8 cellular contexts compared by ENCODE assay signal in genomic region chr10:60139798-60140566, GRCh38.
A peak's percentile ranks its signal among the peaks of the same experiment; 100 is the strongest.
DNase-seq lines count a peak whose midpoint lies in the region; ATAC-seq, FAIRE-seq and TF ChIP-seq lines count a peak whose summit lies in the region.
"Had no signal": no experiment of that assay in that cellular context is flagged by ENCODE, and none has a peak within 500 bp of the region (broad histone marks: within the 10 kb centered on the region; RNA-seq: fewer than 3 reads in every experiment).

No MANE protein-coding gene starts in this region.

- no peaks in the 10 kb centered on the region for H3K9me3 ChIP-seq in small intestine (ENCODE audit: control insufficient read depth, low read depth)

- H3K4me3 ChIP-seq in GM23338 (peak overlapping the region; percentile 48), iPS-11a (ENCODE audit: low read depth, low read length) (peak overlapping the region; percentile 88), small intestine (ENCODE audit: low read depth in 1 of 2, low read length in 2 of 2) (peak overlapping the region in 1 of 2 donors; percentile 32)

- H3K4me2 ChIP-seq in GM23338 = peak overlapping the region; percentile 69

- H3K27ac ChIP-seq in GM23338 (ENCODE audit: low read depth) = peak overlapping the region; percentile 94
- H3K27ac ChIP-seq in small intestine (ENCODE audit: low read depth in 1 of 2, low read length in 1 of 2) = peak overlapping the region; percentile 31 to 71

- H3K4me1 ChIP-seq in GM23338 (ENCODE audit: insufficient read depth) (peaks cover 18% of the 10 kb centered on the region), small intestine (ENCODE audit: control insufficient read depth in 2 of 2, insufficient read depth in 1 of 2, low read depth in 1 of 2, low read length in 1 of 2) (peaks cover 0 to 4% of the 10 kb centered on the region in 2 donors)

- H3K27me3 Mint-ChIP-seq in GM23338 (ENCODE audit: insufficient read depth, low read depth, poor library complexity) = no peaks in the 10 kb centered on the region

- no peak overlapping the region for H3K4me3 Mint-ChIP-seq in GM23338

- WGBS in small intestine, 3 donors = 33 to 50% (median 47%) methylated on average over 8 of the region's 8 CpGs

- peaks cover 19% of the 10 kb centered on the region for H3K4me1 Mint-ChIP-seq in GM23338

- H4K20me1 ChIP-seq in GM23338 (replicated peaks; ENCODE audit: insufficient read depth) = no peaks in the 10 kb centered on the region

- no peaks in the 10 kb centered on the region for H3K9me2 ChIP-seq in GM23338 (ENCODE audit: insufficient read depth)

- no peak for TF ChIP-seq CTCF in GM23338 (conservative IDR thresholded peaks at IDR 0.05; ENCODE audit: low read depth in 2 of 2)

- H3K27me3 ChIP-seq in GM23338 (ENCODE audit: insufficient read depth) (no peaks in the 10 kb centered on the region), small intestine (ENCODE audit: control insufficient read depth in 2 of 2, insufficient read depth in 2 of 2, low read length in 2 of 2) (no peaks in the 10 kb centered on the region)

- no peak overlapping the region for H3K27ac Mint-ChIP-seq in GM23338

- ATAC-seq in GM23338 (peak; percentile 25), SK-N-SH treated with all-trans-retinoic acid at 6 μM for 48 hours (peak; percentile 69), HG03354 (IDR thresholded peaks at IDR 0.05; ENCODE audit: poor library complexity, severe bottlenecking, unreplicated experiment) (no peak)

- peaks cover 18% of the 10 kb centered on the region for H3K79me2 ChIP-seq in GM23338 (replicated peaks; ENCODE audit: insufficient read depth)

- no peaks in the 10 kb centered on the region for H3K9me3 Mint-ChIP-seq in GM23338

- H2AFZ ChIP-seq in GM23338 = no peak overlapping the region

- DNase-seq in GM23338 (ENCODE audit: low spot score) (peak; percentile 93), small intestine (peak; percentile 58), medulla oblongata (ENCODE audit: extremely low spot score) (no peak), NCI-H1092 treated with DMSO at 0.1 percent for 48 hours (lab: John Stamatoyannopoulos, UW) (no peak)

- H3F3A ChIP-seq in GM23338 (replicated peaks; ENCODE audit: low read depth) = no peaks in the 10 kb centered on the region

- no peak for FAIRE-seq in small intestine (lab: Jason Lieb, UNC)
- FAIRE-seq: frontal cortex had no signal

- no peaks in the 10 kb centered on the region; the same call in 2 of the 3 replicates for H3K36me3 Mint-ChIP-seq in GM23338 (ENCODE audit: low read depth)

- no peaks in the 10 kb centered on the region for H3K36me3 ChIP-seq in GM23338 (ENCODE audit: insufficient read depth)
- H3K36me3 ChIP-seq in small intestine (ENCODE audit: control insufficient read depth in 2 of 2, insufficient read depth in 2 of 2, low read length in 2 of 2) = no peaks in the 10 kb centered on the region

TF ChIP-seq in GM23338, 12 proteins besides CTCF, POLR2A, EP300 and RAD21:
- peak; percentile 81 for TF ChIP-seq CREB1 (CRISPR knock-in tag; IDR thresholded peaks at IDR 0.05; ENCODE audit: low read depth)
- TF ChIP-seq ETS1 (IDR thresholded peaks at IDR 0.05) = no peak
TF ChIP-seq in GM23338: peak in this region for 1.

TF ChIP-seq in SK-N-SH treated with all-trans-retinoic acid at 6 μM for 48 hours, 23 proteins besides CTCF, POLR2A, EP300 and RAD21:
- TF ChIP-seq ZNF565 (CRISPR knock-in tag; conservative IDR thresholded peaks at IDR 0.05; ENCODE audit: low read depth) = no peak
- TF ChIP-seq CREB5 (CRISPR knock-in tag; IDR thresholded peaks at IDR 0.05; ENCODE audit: low read depth) = 0 out of 2 replicates have a peak, but pooled peaks have one; percentile 33
TF ChIP-seq in SK-N-SH treated with all-trans-retinoic acid at 6 μM for 48 hours: peak in this region for 1.

Comparison
In these comparisons a context has a peak if more than half of its experiments do, and no peak if none do; other contexts are left out.
1. DNase-seq: peak in GM23338 (single experiment) and small intestine (single experiment); none in medulla oblongata (single experiment) and NCI-H1092 treated with DMSO at 0.1 percent for 48 hours (single experiment).